Comparison of ENCODE assay signal across 13 cellular contexts in the genomic region with DNA sequence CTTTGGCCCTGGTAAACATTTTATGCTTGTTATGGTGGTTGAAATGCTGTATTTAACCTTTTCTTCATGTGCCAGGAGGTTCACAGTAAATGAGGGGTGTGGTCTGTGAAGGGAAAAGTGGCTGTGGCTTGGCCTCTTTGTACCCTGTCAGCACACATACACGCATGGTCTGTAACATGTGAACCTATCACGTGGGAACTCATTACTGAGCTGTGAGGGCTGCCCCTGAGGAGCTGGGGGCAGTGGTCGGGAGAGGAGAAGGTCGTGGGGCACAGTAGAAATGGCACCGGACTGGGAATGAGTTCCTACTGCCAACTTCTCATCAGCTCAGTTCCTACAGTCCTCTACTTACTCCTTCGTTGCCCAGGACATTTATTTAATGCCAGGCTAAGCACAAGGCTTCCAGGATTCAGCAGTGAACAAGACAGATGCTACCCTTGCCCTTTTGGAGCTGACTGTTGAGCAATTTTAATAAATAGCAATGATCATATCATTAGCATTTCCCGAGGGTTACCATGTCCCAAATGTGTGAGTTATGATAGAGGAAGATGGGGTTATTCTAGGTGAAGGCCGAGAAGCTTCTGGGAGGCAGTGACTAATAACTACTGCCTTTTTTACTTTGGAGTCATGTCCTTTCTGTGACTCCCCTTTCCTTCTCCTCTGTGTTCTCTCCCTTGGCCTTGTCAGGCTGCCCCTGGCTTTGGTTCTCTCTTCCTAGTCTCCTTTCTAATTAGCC. TPM values are rescaled to one million over a fixed set of nuclear protein-coding genes. Genes with fewer than 3 reads are reported as not detected.
DNase-seq lines count a peak whose midpoint lies in the region; ATAC-seq and TF ChIP-seq lines count a peak whose summit lies in the region.
"Had no signal": no experiment of that assay in that cellular context is flagged by ENCODE, and none has a peak within 500 bp of the region (broad histone marks: within the 10 kb centered on the region; RNA-seq: fewer than 3 reads in every experiment).

No MANE protein-coding gene starts in this region.

- POLR2A ChIA-PET in activated CD4-positive, alpha-beta T cell treated with anti-CD3 and anti-CD28 coated beads for 36 hours (lab: Charles Lee), result no interaction called here
- POLR2A ChIA-PET in naive thymus-derived CD8-positive, alpha-beta T cell (lab: Charles Lee), result interaction anchor here (0.6 kb wide), 1 partner anchor 876 kb away, joined by 3 read pairs; no protein-coding TSS in a partner anchor

- no peaks in the 10 kb centered on the region for H3K36me3 ChIP-seq in breast epithelium
- peaks cover 5% of the 10 kb centered on the region; the same call in 1 of the 2 replicates for H3K36me3 ChIP-seq in BE2C
- H3K36me3 ChIP-seq: WERI-Rb-1 had no signal

- H3K36me3 Mint-ChIP-seq in activated CD4-positive, alpha-beta T cell treated with anti-CD3 and anti-CD28 coated beads for 36 hours (ENCODE audit: low read depth), result no peaks in the 10 kb centered on the region
- H3K36me3 Mint-ChIP-seq in naive thymus-derived CD8-positive, alpha-beta T cell, result no peaks in the 10 kb centered on the region
- H3K36me3 Mint-ChIP-seq: naive thymus-derived CD4-positive, alpha-beta T cell had no signal

- peaks cover 0 to 4% of the 10 kb centered on the region in 2 donors for H3K4me1 ChIP-seq in breast epithelium
- peaks cover 42% of the 10 kb centered on the region for H3K4me1 ChIP-seq in BE2C

- H3K9me3 Mint-ChIP-seq in activated CD4-positive, alpha-beta T cell treated with anti-CD3 and anti-CD28 coated beads for 36 hours (ENCODE audit: low read depth), result no peaks in the 10 kb centered on the region
- no peaks in the 10 kb centered on the region for H3K9me3 Mint-ChIP-seq in naive thymus-derived CD8-positive, alpha-beta T cell
- H3K9me3 Mint-ChIP-seq: naive thymus-derived CD4-positive, alpha-beta T cell; stimulated activated naive CD8-positive, alpha-beta T cell treated with anti-CD3 and anti-CD28 coated beads, Interleukin-15, Interleukin-2, amounts not matched to agents 100 ng/mL and 50 ng/mL, for 24 hours had no signal

- no peak overlapping the region for H3K4me3 Mint-ChIP-seq in activated CD4-positive, alpha-beta T cell treated with anti-CD3 and anti-CD28 coated beads for 36 hours
- no peak overlapping the region for H3K4me3 Mint-ChIP-seq in naive thymus-derived CD8-positive, alpha-beta T cell
- H3K4me3 Mint-ChIP-seq: activated T-cell treated with anti-CD3 and anti-CD28 coated beads, Interleukin-2, amount 50 U/mL, for 72 hours; naive thymus-derived CD4-positive, alpha-beta T cell; stimulated activated naive CD8-positive, alpha-beta T cell treated with anti-CD3 and anti-CD28 coated beads, Interleukin-15, Interleukin-2, amounts not matched to agents 100 ng/mL and 50 ng/mL, for 24 hours had no signal

- intact Hi-C loops in breast epithelium (cut with DNase I; ENCODE audit: low total_unique reads), result no loop called here
- intact Hi-C loops in activated CD4-positive, alpha-beta T cell treated with anti-CD3 and anti-CD28 coated beads for 36 hours (cut with DNase I, micrococcal nuclease), result no loop called here

- CTCF ChIA-PET in activated CD4-positive, alpha-beta T cell treated with anti-CD3 and anti-CD28 coated beads for 36 hours (lab: Charles Lee), result interaction anchor here (0.6 kb wide), 1 partner anchor 10 kb away, joined by 3 read pairs; no protein-coding TSS in a partner anchor

- ATAC-seq in HG02759 (IDR thresholded peaks at IDR 0.05; ENCODE audit: unreplicated experiment), result no peak
- ATAC-seq in activated CD4-positive, alpha-beta T cell treated with anti-CD3 and anti-CD28 coated beads for 36 hours, result no peak
- no peak for ATAC-seq in naive thymus-derived CD8-positive, alpha-beta T cell
- ATAC-seq: activated T-cell treated with anti-CD3 and anti-CD28 coated beads, Interleukin-2, amount 50 U/mL, for 72 hours; naive thymus-derived CD4-positive, alpha-beta T cell had no signal

- no peak overlapping the region for H3K27ac Mint-ChIP-seq in activated CD4-positive, alpha-beta T cell treated with anti-CD3 and anti-CD28 coated beads for 36 hours
- H3K27ac Mint-ChIP-seq in naive thymus-derived CD8-positive, alpha-beta T cell, result peak overlapping the region in 1 of 10 donors; percentile 2
- H3K27ac Mint-ChIP-seq: activated T-cell treated with anti-CD3 and anti-CD28 coated beads, Interleukin-2, amount 50 U/mL, for 72 hours; naive thymus-derived CD4-positive, alpha-beta T cell; stimulated activated naive CD8-positive, alpha-beta T cell treated with anti-CD3 and anti-CD28 coated beads, Interleukin-15, Interleukin-2, amounts not matched to agents 100 ng/mL and 50 ng/mL, for 24 hours had no signal

- H3K27ac ChIP-seq in breast epithelium, result peak overlapping the region; percentile 66 to 82
- H3K27ac ChIP-seq: WERI-Rb-1 had no signal

- H3K9me3 ChIP-seq in breast epithelium, result no peaks in the 10 kb centered on the region
- no peaks in the 10 kb centered on the region for H3K9me3 ChIP-seq in BE2C

- H3K4me3 ChIP-seq in breast epithelium (no peak overlapping the region), BE2C (ENCODE audit: low read depth, low read length) (no peak overlapping the region)

- peak; percentile 79 for DNase-seq in HT1080 (ENCODE audit: low read depth)
- DNase-seq in breast epithelium (ENCODE audit: low spot score in 2 of 2), result no peak
- peak; percentile 37 for DNase-seq in islet precursor cell
- DNase-seq in stromal cell of bone marrow (ENCODE audit: low read depth), result peak; percentile 80
- DNase-seq in activated CD4-positive, alpha-beta T cell treated with anti-CD3 and anti-CD28 coated beads for 36 hours, result no peak
- no peak for DNase-seq in BE2C
- no peak for DNase-seq in naive thymus-derived CD8-positive, alpha-beta T cell
- DNase-seq: activated T-cell treated with anti-CD3 and anti-CD28 coated beads, Interleukin-2, amount 50 U/mL, for 72 hours; naive thymus-derived CD4-positive, alpha-beta T cell; RPMI8226; WERI-Rb-1 had no signal

- TF ChIP-seq POLR2A in breast epithelium (IDR thresholded peaks at IDR 0.05), result no peak

- TF ChIP-seq CTCF in breast epithelium (IDR thresholded peaks at IDR 0.05) (no peak), BE2C (IDR thresholded peaks at IDR 0.05; ENCODE audit: low read depth, low read length) (no peak)

- peaks cover 2% of the 10 kb centered on the region for H3K27me3 Mint-ChIP-seq in activated CD4-positive, alpha-beta T cell treated with anti-CD3 and anti-CD28 coated beads for 36 hours
- H3K27me3 Mint-ChIP-seq in naive thymus-derived CD8-positive, alpha-beta T cell, result peaks cover 0 to 5% (median 3%) of the 10 kb centered on the region in 5 donors
- H3K27me3 Mint-ChIP-seq: stimulated activated naive CD8-positive, alpha-beta T cell treated with anti-CD3 and anti-CD28 coated beads, Interleukin-15, Interleukin-2, amounts not matched to agents 100 ng/mL and 50 ng/mL, for 24 hours had no signal

- H3K27me3 ChIP-seq in breast epithelium, result no peaks in the 10 kb centered on the region
- no peaks in the 10 kb centered on the region for H3K27me3 ChIP-seq in BE2C

- no peaks in the 10 kb centered on the region for H3K4me1 Mint-ChIP-seq in activated CD4-positive, alpha-beta T cell treated with anti-CD3 and anti-CD28 coated beads for 36 hours
- H3K4me1 Mint-ChIP-seq in naive thymus-derived CD8-positive, alpha-beta T cell, result no peaks in the 10 kb centered on the region
- H3K4me1 Mint-ChIP-seq: naive thymus-derived CD4-positive, alpha-beta T cell had no signal

RNA-seq across cellular contexts. Expression of a gene that starts 38.8 kb away (rescaled TPM):
- 29.0 and 34.4 TPM in 2 replicates for total RNA-seq in HT1080 (2014; rRNA removed; shearing (Covaris generic))
- polyA plus RNA-seq in HT1080 (2015; cell fraction: cytosol; rRNA removed), result 26.0 and 35.8 TPM in 2 replicates
- polyA plus RNA-seq in HT1080 (2015; cell fraction: nucleus; rRNA removed), result 126 and 130 TPM in 2 replicates
- total RNA-seq in breast epithelium, result 100 to 1,000 TPM in 1 of 3 donors, 10 to 100 TPM in 2; 41.9 to 238 (median 47.2) TPM
- under 1 TPM; 0.21 to 0.23 TPM for total RNA-seq in activated CD4-positive, alpha-beta T cell treated with anti-CD3 and anti-CD28 coated beads for 36 hours
- polyA plus RNA-seq in BE2C (2012; ENCODE audit: insufficient read depth, insufficient read length, low read depth), result 88.3 TPM
- under 1 TPM; 0.16 to 0.21 TPM for total RNA-seq in naive thymus-derived CD8-positive, alpha-beta T cell
- polyA plus RNA-seq in naive thymus-derived CD8-positive, alpha-beta T cell, result under 1 TPM in 1 of 3 donors, not detected in 2; 0.33 TPM
- polyA plus RNA-seq: naive thymus-derived CD4-positive, alpha-beta T cell had no signal

Comparison
In these comparisons a context has a peak if more than half of its experiments do, and no peak if none do; other contexts are left out.
1. DNase-seq: peak in HT1080 (single experiment), islet precursor cell (single experiment) and stromal cell of bone marrow (single experiment); none in breast epithelium (0 of 2), activated CD4-positive, alpha-beta T cell treated with anti-CD3 and anti-CD28 coated beads for 36 hours (single experiment), BE2C (single experiment) and naive thymus-derived CD8-positive, alpha-beta T cell (0 of 10).
2. RNA of a gene that starts 38.8 kb away (total RNA-seq): 41.9 to 238 TPM in breast epithelium and 29.0 to 34.4 TPM in HT1080; 0.21 to 0.23 TPM in activated CD4-positive, alpha-beta T cell treated with anti-CD3 and anti-CD28 coated beads for 36 hours and 0.16 to 0.21 TPM in naive thymus-derived CD8-positive, alpha-beta T cell; every median in the first group is over 10 times any median in the second.